ENCODE assay signal across 25 cellular contexts in the genomic region with DNA sequence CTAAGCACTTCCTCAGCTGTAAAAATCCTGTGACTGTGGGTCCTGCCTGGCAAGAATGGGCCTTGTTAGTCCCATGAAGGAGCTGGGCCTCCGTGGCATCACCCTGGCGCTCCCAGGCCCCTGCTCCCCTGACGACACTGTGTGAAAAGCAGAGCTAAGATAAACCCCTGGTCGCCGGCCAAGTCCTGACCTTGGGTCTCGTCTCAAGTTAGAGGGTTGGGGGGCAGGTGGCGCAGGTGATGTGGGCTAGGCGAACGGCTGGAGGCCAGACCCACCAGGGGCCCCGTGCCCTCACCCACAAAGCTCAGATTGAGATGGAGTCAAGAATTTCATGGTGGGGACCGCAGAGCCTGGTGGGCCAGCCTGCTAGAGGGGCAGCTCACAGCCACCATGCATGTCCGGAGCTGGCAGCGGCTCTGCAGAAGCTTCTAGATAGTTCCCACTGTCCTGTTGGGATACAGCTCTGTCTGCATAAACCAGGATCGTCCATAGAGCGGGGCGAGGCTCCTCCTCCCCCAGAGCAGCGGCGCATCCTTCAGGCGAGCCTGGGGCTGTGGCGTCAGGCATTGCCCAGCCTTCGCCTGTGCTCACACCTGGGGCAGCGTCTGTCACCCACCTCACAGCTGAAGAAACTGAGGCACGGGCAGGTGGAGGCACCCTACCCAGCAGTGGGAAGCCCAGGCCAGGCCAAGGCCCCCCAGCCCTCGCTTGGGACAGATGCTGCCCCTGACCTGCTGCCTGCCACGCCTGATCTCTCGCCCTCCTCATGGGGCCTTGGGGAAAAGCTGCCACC. TPM values are rescaled to one million over a fixed set of nuclear protein-coding genes. Genes with fewer than 3 reads are reported as not detected.
DNase-seq lines count a peak whose midpoint lies in the region; ATAC-seq, FAIRE-seq and TF ChIP-seq lines count a peak whose summit lies in the region.
"Had no signal": no experiment of that assay in that cellular context is flagged by ENCODE, and none has a peak within 500 bp of the region (broad histone marks: within the 10 kb centered on the region; RNA-seq: fewer than 3 reads in every experiment).

No MANE protein-coding gene starts in this region.

- no peaks in the 10 kb centered on the region for H3K9me3 ChIP-seq in Karpas-422 (ENCODE audit: low read length)
- no peaks in the 10 kb centered on the region for H3K9me3 ChIP-seq in H1 (ENCODE audit: insufficient read depth in 2 of 2, low read depth in 1 of 2, low read length in 1 of 2)
- no peaks in the 10 kb centered on the region for H3K9me3 ChIP-seq in SJCRH30 (replicated peaks)
- H3K9me3 ChIP-seq: Caco-2, MG63, SJSA1 had no signal

- no peak for TF ChIP-seq EP300 in H1 (IDR thresholded peaks at IDR 0.05; ENCODE audit: borderline replicate concordance in 1 of 2, low read depth in 2 of 2, low read length in 2 of 2)

- POLR2A ChIA-PET in H1 (lab: Charles Lee; ENCODE audit: partially characterized antibody): interaction anchor here (0.5 to 3.3 kb wide), 8 partner anchors 9 to 520 kb away, joined by 3 to 12 read pairs (median 3); a partner anchor contains a TSS

- no peaks in the 10 kb centered on the region for H3K9me2 ChIP-seq in Karpas-422 (replicated peaks; ENCODE audit: insufficient read depth, low read length)

- H2BK120ac ChIP-seq in H1 (replicated peaks; ENCODE audit: low read depth, low read length): no peak overlapping the region

- no peaks in the 10 kb centered on the region for H3K79me1 ChIP-seq in H1 (ENCODE audit: low read depth, low read length)

- no peak for TF ChIP-seq RAD21 in H1 (IDR thresholded peaks at IDR 0.05 in 1 of 2, conservative IDR thresholded peaks at IDR 0.05 in 1 of 2; ENCODE audit: low read depth in 2 of 2, low read length in 2 of 2)

- peaks cover 46% of the 10 kb centered on the region for H3K36me3 Mint-ChIP-seq in activated T-cell treated with anti-CD3 and anti-CD28 coated beads, Interleukin-2, amount 50 U/mL, for 24 hours (ENCODE audit: low read depth)
- H3K36me3 Mint-ChIP-seq in stimulated activated effector memory CD8-positive, alpha-beta T cell treated with anti-CD3 and anti-CD28 coated beads, Interleukin-12 subunit alpha, Interleukin-12 subunit beta, amount 100 ng/mL, for 72 hours: peaks cover 58% of the 10 kb centered on the region

- no peak overlapping the region for H2BK20ac ChIP-seq in H1 (ENCODE audit: low read length)

- H3K4me2 ChIP-seq in Karpas-422 (ENCODE audit: low read depth, low read length, poor library complexity, severe bottlenecking) (no peak overlapping the region), H1 (ENCODE audit: insufficient read depth in 1 of 2, low read depth in 2 of 2, low read length in 2 of 2) (no peak overlapping the region)
- H3K4me2 ChIP-seq: PC-9 had no signal

- CTCF ChIA-PET in H1 (lab: Charles Lee; ENCODE audit: partially characterized antibody): interaction anchor here (0.6 to 3.0 kb wide), 8 partner anchors 9 to 698 kb away, joined by 3 to 17 read pairs (median 3); no protein-coding TSS in a partner anchor

- H3K23me2 ChIP-seq in H1 (ENCODE audit: low read depth, low read length): no peaks in the 10 kb centered on the region

- WGBS in H1 (ENCODE audit: extremely low coverage in 1 of 2, insufficient coverage in 1 of 2, insufficient read length in 1 of 2, insufficient replicate concordance in 2 of 2, low coverage in 1 of 2, low lambda C conversion rate in 2 of 2, missing lambda C conversion rate in 1 of 2), 2 experiments: 83% methylated on average over 26 of the region's 26 CpGs; no CpG with 5 or more reads in 1 of the 2 experiments

- peak overlapping the region; percentile 52 for H3K27ac Mint-ChIP-seq in activated T-cell treated with anti-CD3 and anti-CD28 coated beads, Interleukin-2, amount 50 U/mL, for 24 hours
- peak overlapping the region; percentile 50 for H3K27ac Mint-ChIP-seq in stimulated activated effector memory CD8-positive, alpha-beta T cell treated with anti-CD3 and anti-CD28 coated beads, Interleukin-12 subunit alpha, Interleukin-12 subunit beta, amount 100 ng/mL, for 72 hours
- H3K27ac Mint-ChIP-seq: CD4-positive, alpha-beta T cell; H9 had no signal

- no peak overlapping the region for H2BK15ac ChIP-seq in H1 (ENCODE audit: low read length)

- no peaks in the 10 kb centered on the region for H3K9me3 Mint-ChIP-seq in activated T-cell treated with anti-CD3 and anti-CD28 coated beads, Interleukin-2, amount 50 U/mL, for 24 hours
- no peaks in the 10 kb centered on the region for H3K9me3 Mint-ChIP-seq in stimulated activated effector memory CD8-positive, alpha-beta T cell treated with anti-CD3 and anti-CD28 coated beads, Interleukin-12 subunit alpha, Interleukin-12 subunit beta, amount 100 ng/mL, for 72 hours
- H3K9me3 Mint-ChIP-seq: CD4-positive, alpha-beta T cell; H9 had no signal

- H3K27me3 ChIP-seq in Karpas-422 (ENCODE audit: low read length): no peaks in the 10 kb centered on the region
- no peaks in the 10 kb centered on the region for H3K27me3 ChIP-seq in H1 (replicated peaks in 1 of 4; ENCODE audit: control insufficient read depth in 3 of 4, extremely low read depth in 1 of 4, insufficient read depth in 3 of 4, low read length in 3 of 4)
- H3K27me3 ChIP-seq in SJCRH30: no peaks in the 10 kb centered on the region
- H3K27me3 ChIP-seq: MG63, SJSA1 had no signal

- H3K4me3 ChIP-seq in Karpas-422 (ENCODE audit: low read length): no peak overlapping the region
- H3K4me3 ChIP-seq in H1 (ENCODE audit: extremely low read depth in 1 of 4, insufficient read depth in 2 of 4, low read depth in 3 of 4, low read length in 4 of 4): no peak overlapping the region
- no peak overlapping the region for H3K4me3 ChIP-seq in SJCRH30
- H3K4me3 ChIP-seq: MG63, PC-9, SJSA1 had no signal

- H3K36me3 ChIP-seq in Karpas-422 (ENCODE audit: insufficient read depth, low read length) (peaks cover 8% of the 10 kb centered on the region; the same call in 1 of the 2 replicates), H1 (ENCODE audit: control insufficient read depth in 2 of 4, insufficient read depth in 4 of 4, low read length in 3 of 4) (peaks cover 0 to 14% (median 8%) of the 10 kb centered on the region in 4 experiments; a peak in 4 of 8 replicates), SJCRH30 (0 out of 2 replicates have a peak, but pooled peaks cover 3% of the 10 kb centered on the region)

- H3K4ac ChIP-seq in H1 (replicated peaks; ENCODE audit: insufficient read length, low read depth, low read length): no peak overlapping the region

- H3K27me3 Mint-ChIP-seq in activated T-cell treated with anti-CD3 and anti-CD28 coated beads, Interleukin-2, amount 50 U/mL, for 24 hours: no peaks in the 10 kb centered on the region
- H3K27me3 Mint-ChIP-seq: CD4-positive, alpha-beta T cell had no signal

- no peak overlapping the region for H2AK5ac ChIP-seq in H1 (ENCODE audit: low read depth, low read length)

- H3K4me1 Mint-ChIP-seq in activated T-cell treated with anti-CD3 and anti-CD28 coated beads, Interleukin-2, amount 50 U/mL, for 24 hours (ENCODE audit: low read depth): peaks cover 10% of the 10 kb centered on the region
- H3K4me1 Mint-ChIP-seq in stimulated activated effector memory CD8-positive, alpha-beta T cell treated with anti-CD3 and anti-CD28 coated beads, Interleukin-12 subunit alpha, Interleukin-12 subunit beta, amount 100 ng/mL, for 72 hours: peaks cover 16% of the 10 kb centered on the region

- no peak overlapping the region for H2AFZ ChIP-seq in Karpas-422 (ENCODE audit: low read length)
- no peak overlapping the region for H2AFZ ChIP-seq in H1 (ENCODE audit: low read length)
- H2AFZ ChIP-seq: PC-9 had no signal

- no peak overlapping the region for H4K5ac ChIP-seq in H1 (ENCODE audit: insufficient read length, low read depth, low read length)

- H4K91ac ChIP-seq in H1 (replicated peaks; ENCODE audit: insufficient read length, low read length): no peak overlapping the region

- H3K4me3 Mint-ChIP-seq in activated T-cell treated with anti-CD3 and anti-CD28 coated beads, Interleukin-2, amount 50 U/mL, for 24 hours: no peak overlapping the region
- no peak overlapping the region for H3K4me3 Mint-ChIP-seq in stimulated activated effector memory CD8-positive, alpha-beta T cell treated with anti-CD3 and anti-CD28 coated beads, Interleukin-12 subunit alpha, Interleukin-12 subunit beta, amount 100 ng/mL, for 72 hours
- H3K4me3 Mint-ChIP-seq: CD4-positive, alpha-beta T cell; H9 had no signal

- no peak for FAIRE-seq in H1 (lab: Jason Lieb, UNC)
- FAIRE-seq: GM12891 had no signal

- H3K9ac ChIP-seq in Karpas-422 (ENCODE audit: low read length): no peak overlapping the region
- H3K9ac ChIP-seq in H1 (replicated peaks in 1 of 4; ENCODE audit: extremely low read depth in 1 of 4, low read depth in 3 of 4, low read length in 3 of 4): no peak overlapping the region

- H3K14ac ChIP-seq in H1 (ENCODE audit: insufficient read length): no peak overlapping the region

- peaks cover 4% of the 10 kb centered on the region; the same call in 1 of the 2 replicates for H4K20me1 ChIP-seq in Karpas-422 (ENCODE audit: insufficient read depth, low read depth, low read length)
- H4K20me1 ChIP-seq in H1 (replicated peaks in 1 of 2; ENCODE audit: control insufficient read depth in 1 of 2, insufficient read depth in 2 of 2, low read length in 2 of 2): peaks cover 0 to 18% of the 10 kb centered on the region in 2 experiments

- 0 out of 3 replicates have a peak, but pooled peaks of 1 of the 2 experiments have one; percentile 14 for TF ChIP-seq POLR2A in H1 (IDR thresholded peaks at IDR 0.05; ENCODE audit: control extremely low read depth in 1 of 2, low read depth in 2 of 2, low read length in 2 of 2)

- TF ChIP-seq CTCF in H1 (IDR thresholded peaks at IDR 0.05; ENCODE audit: control extremely low read depth in 1 of 3, insufficient read depth in 1 of 3, low read depth in 1 of 3, low read length in 3 of 3): no peak
- no peak for TF ChIP-seq CTCF in GM20000 (IDR thresholded peaks at IDR 0.05; ENCODE audit: extremely low read depth, missing control alignments)

- ATAC-seq in stimulated activated effector memory CD8-positive, alpha-beta T cell treated with anti-CD3 and anti-CD28 coated beads, Interleukin-12 subunit alpha, Interleukin-12 subunit beta, amount 100 ng/mL, for 72 hours: no peak

- no peaks in the 10 kb centered on the region for H3K79me2 ChIP-seq in Karpas-422 (ENCODE audit: low read length)
- H3K79me2 ChIP-seq in H1 (ENCODE audit: control insufficient read depth in 1 of 2, insufficient read depth in 2 of 2, low read length in 2 of 2): no peaks in the 10 kb centered on the region

- peak overlapping the region; percentile 60; the same call in 1 of the 2 replicates for H3K18ac ChIP-seq in H1 (ENCODE audit: extremely low read depth, low read length)

- H3K4me1 ChIP-seq in Karpas-422 (ENCODE audit: low read length) (peaks cover 15% of the 10 kb centered on the region), H1 (replicated peaks in 1 of 4; ENCODE audit: control insufficient read depth in 3 of 4, insufficient read depth in 4 of 4, low read length in 3 of 4) (peaks cover 0 to 18% (median 8%) of the 10 kb centered on the region in 4 experiments; a peak in 6 of 7 replicates), SJCRH30 (peaks cover 5% of the 10 kb centered on the region)
- H3K4me1 ChIP-seq: Caco-2 had no signal

- peak overlapping the region; percentile 51; the same call in 1 of the 2 replicates for H4K8ac ChIP-seq in H1 (ENCODE audit: extremely low read depth, insufficient read depth, low read length)

- no peak overlapping the region for H3K56ac ChIP-seq in H1 (replicated peaks; ENCODE audit: insufficient read length, low read depth, low read length)

- no peak overlapping the region for H3K23ac ChIP-seq in H1 (ENCODE audit: insufficient read length)

- no peak overlapping the region for H2BK5ac ChIP-seq in H1 (ENCODE audit: low read depth, low read length)

- H3K27ac ChIP-seq in Karpas-422 (ENCODE audit: low read length): no peak overlapping the region
- no peak overlapping the region; the same call in 1 of the 2 replicates for H3K27ac ChIP-seq in H1 (ENCODE audit: low read depth, low read length)
- H3K27ac ChIP-seq in SJCRH30: no peak overlapping the region
- H3K27ac ChIP-seq: PC-9, SJSA1 had no signal

- DNase-seq in activated T-cell treated with anti-CD3 and anti-CD28 coated beads, Interleukin-2, amount 50 U/mL, for 24 hours: peak; percentile 32
- DNase-seq in activated T-cell treated with anti-CD3 and anti-CD28 coated beads, Interleukin-2, amount 50 U/mL, for 48 hours: no peak
- DNase-seq in Karpas-422 (peak; percentile 17), H1 (ENCODE audit: low read depth in 1 of 2, low spot score in 2 of 2) (no peak), SJCRH30 (no peak), DMS79 treated with DMSO at 0.1 percent for 48 hours (lab: John Stamatoyannopoulos, UW) (no peak), GM20000 (ENCODE audit: low spot score) (no peak)
- no peak for DNase-seq in stimulated activated effector memory CD8-positive, alpha-beta T cell treated with anti-CD3 and anti-CD28 coated beads, Interleukin-12 subunit alpha, Interleukin-12 subunit beta, amount 100 ng/mL, for 72 hours (ENCODE audit: low spot score in 2 of 2)
- DNase-seq: 8988T; Caco-2; CD4-positive, alpha-beta T cell; DMS153; GF-D8; H9; IMR-90; Kasumi-1; MG63; NCI-H1048; NCI-H1436; NCI-H1930; NCI-H2171; NCI-H526; PC-9 had no signal

- H2BK12ac ChIP-seq in H1 (ENCODE audit: low read depth, low read length): no peak overlapping the region

RNA-seq across cellular contexts. Expression of a gene that starts 12.0 kb away (rescaled TPM):
- 92.4 and 147 TPM in 2 replicates for total RNA-seq in Karpas-422 (2014; rRNA removed; shearing (Covaris generic); ENCODE audit: low replicate concordance)
- 66.7 and 74.6 TPM in 2 replicates for total RNA-seq in H1 (2021; fragmentation: NEBNext Ultra II Directional; extraction: Animal tissue kit (Norgen Biotek cat#: 25700))
- 81.4 and 116 TPM in 2 replicates for polyA plus RNA-seq in H1 (2011; rRNA removed)
- 91.4 TPM for polyA plus RNA-seq in H1 (2011; cell fraction: cytosol; rRNA removed)
- 123 TPM for polyA plus RNA-seq in H1 (2011; cell fraction: nucleus; rRNA removed)
- 45.3 to 72.9 TPM (median 65.7 TPM) in 4 replicates for polyA plus RNA-seq in H1 (2012, experiment 1 of 2)
- polyA plus RNA-seq in H1 (2012, experiment 2 of 2): 103 TPM
- 51.4 TPM for polyA plus RNA-seq in H1 (2013, experiment 1 of 2)
- polyA plus RNA-seq in H1 (2013, experiment 2 of 2): 50.6 TPM
- polyA minus RNA-seq in H1 (2011; rRNA and poly(A)+ RNA removed): 48.1 and 52.9 TPM in 2 replicates
- 79.5 TPM for polyA minus RNA-seq in H1 (2011; cell fraction: cytosol; rRNA and poly(A)+ RNA removed)
- polyA minus RNA-seq in H1 (2011; cell fraction: nucleus; rRNA and poly(A)+ RNA removed): 81.6 TPM
- total RNA-seq in SJCRH30 (2014; rRNA removed; shearing (Covaris generic)): 62.8 and 69.7 TPM in 2 replicates

RNA-seq across cellular contexts. Expression of a gene that starts 19.9 kb away (rescaled TPM):
- 43.3 and 53.5 TPM in 2 replicates for total RNA-seq in Karpas-422 (2014; rRNA removed; shearing (Covaris generic); ENCODE audit: low replicate concordance)
- total RNA-seq in H1 (2021; fragmentation: NEBNext Ultra II Directional; extraction: Animal tissue kit (Norgen Biotek cat#: 25700)): 87.4 and 97.4 TPM in 2 replicates
- 131 and 161 TPM in 2 replicates for polyA plus RNA-seq in H1 (2011; rRNA removed)
- polyA plus RNA-seq in H1 (2011; cell fraction: cytosol; rRNA removed): 156 TPM
- polyA plus RNA-seq in H1 (2011; cell fraction: nucleus; rRNA removed): 116 TPM
- polyA plus RNA-seq in H1 (2012, experiment 1 of 2): 89.4 to 142 TPM (median 122 TPM) in 4 replicates
- polyA plus RNA-seq in H1 (2012, experiment 2 of 2): 150 TPM
- polyA plus RNA-seq in H1 (2013, experiment 1 of 2): 84.3 TPM
- 84.4 TPM for polyA plus RNA-seq in H1 (2013, experiment 2 of 2)
- 87.8 and 110 TPM in 2 replicates for polyA minus RNA-seq in H1 (2011; rRNA and poly(A)+ RNA removed)
- polyA minus RNA-seq in H1 (2011; cell fraction: cytosol; rRNA and poly(A)+ RNA removed): 48.8 TPM
- 33.9 TPM for polyA minus RNA-seq in H1 (2011; cell fraction: nucleus; rRNA and poly(A)+ RNA removed)
- total RNA-seq in SJCRH30 (2014; rRNA removed; shearing (Covaris generic)): 150 and 156 TPM in 2 replicates

RNA-seq across cellular contexts. Expression of a gene that starts 20.2 kb away (rescaled TPM):
- 14.8 and 17.9 TPM in 2 replicates for total RNA-seq in Karpas-422 (2014; rRNA removed; shearing (Covaris generic); ENCODE audit: low replicate concordance)
- 21.8 and 24.4 TPM in 2 replicates for total RNA-seq in H1 (2021; fragmentation: NEBNext Ultra II Directional; extraction: Animal tissue kit (Norgen Biotek cat#: 25700))
- 21.1 and 27.9 TPM in 2 replicates for polyA plus RNA-seq in H1 (2011; rRNA removed)
- 20.9 TPM for polyA plus RNA-seq in H1 (2011; cell fraction: cytosol; rRNA removed)
- 27.5 TPM for polyA plus RNA-seq in H1 (2011; cell fraction: nucleus; rRNA removed)
- polyA plus RNA-seq in H1 (2012, experiment 1 of 2): 14.6 to 23.4 TPM (median 20.6 TPM) in 4 replicates
- polyA plus RNA-seq in H1 (2012, experiment 2 of 2): 14.7 TPM
- 13.6 TPM for polyA plus RNA-seq in H1 (2013, experiment 1 of 2)
- polyA plus RNA-seq in H1 (2013, experiment 2 of 2): 14.7 TPM
- polyA minus RNA-seq in H1 (2011; rRNA and poly(A)+ RNA removed): 18.7 and 20.0 TPM in 2 replicates
- 11.6 TPM for polyA minus RNA-seq in H1 (2011; cell fraction: cytosol; rRNA and poly(A)+ RNA removed)
- polyA minus RNA-seq in H1 (2011; cell fraction: nucleus; rRNA and poly(A)+ RNA removed): 14.3 TPM
- 142 and 144 TPM in 2 replicates for total RNA-seq in SJCRH30 (2014; rRNA removed; shearing (Covaris generic))

RNA-seq across cellular contexts. Expression of a gene that starts 20.4 kb away (rescaled TPM):
- total RNA-seq in Karpas-422 (2014; rRNA removed; shearing (Covaris generic); ENCODE audit: low replicate concordance): 21.7 and 55.7 TPM in 2 replicates
- 20.6 and 24.2 TPM in 2 replicates for total RNA-seq in H1 (2021; fragmentation: NEBNext Ultra II Directional; extraction: Animal tissue kit (Norgen Biotek cat#: 25700))
- polyA plus RNA-seq in H1 (2011; rRNA removed): 21.8 and 33.7 TPM in 2 replicates
- 41.2 TPM for polyA plus RNA-seq in H1 (2011; cell fraction: cytosol; rRNA removed)
- polyA plus RNA-seq in H1 (2011; cell fraction: nucleus; rRNA removed): 187 TPM
- 15.9 to 26.9 TPM (median 22.1 TPM) in 4 replicates for polyA plus RNA-seq in H1 (2012, experiment 1 of 2)
- 13.8 TPM for polyA plus RNA-seq in H1 (2012, experiment 2 of 2)
- polyA plus RNA-seq in H1 (2013, experiment 1 of 2): 16.1 TPM
- polyA plus RNA-seq in H1 (2013, experiment 2 of 2): 12.2 TPM
- polyA minus RNA-seq in H1 (2011; rRNA and poly(A)+ RNA removed): 13.2 and 13.6 TPM in 2 replicates
- 12.3 TPM for polyA minus RNA-seq in H1 (2011; cell fraction: cytosol; rRNA and poly(A)+ RNA removed)
- 28.0 TPM for polyA minus RNA-seq in H1 (2011; cell fraction: nucleus; rRNA and poly(A)+ RNA removed)
- total RNA-seq in SJCRH30 (2014; rRNA removed; shearing (Covaris generic)): 8.9 and 14.2 TPM in 2 replicates

Comparison
In these comparisons a context has a peak if more than half of its experiments do, and no peak if none do; other contexts are left out.
1. DNase-seq: peak in activated T-cell treated with anti-CD3 and anti-CD28 coated beads, Interleukin-2, amount 50 U/mL, for 24 hours (single experiment) and Karpas-422 (single experiment); none in activated T-cell treated with anti-CD3 and anti-CD28 coated beads, Interleukin-2, amount 50 U/mL, for 48 hours (0 of 2), H1 (0 of 2), stimulated activated effector memory CD8-positive, alpha-beta T cell treated with anti-CD3 and anti-CD28 coated beads, Interleukin-12 subunit alpha, Interleukin-12 subunit beta, amount 100 ng/mL, for 72 hours (0 of 2), SJCRH30 (0 of 2), DMS79 treated with DMSO at 0.1 percent for 48 hours (single experiment) and GM20000 (single experiment).